Comparison of ENCODE assay signal across 1 cellular context in genomic region chr20:31831771-31832306, GRCh38.
TF ChIP-seq lines count a peak whose summit lies in the region.

No MANE protein-coding gene starts in this region.

TF ChIP-seq in K562, 482 proteins besides CTCF, POLR2A, EP300 and RAD21:
- TF ChIP-seq ZBTB33 (CRISPR knock-in tag; IDR thresholded peaks at IDR 0.05) (0 out of 2 replicates have a peak, but pooled peaks have one; percentile 26), L3MBTL2 (IDR thresholded peaks at IDR 0.05) (no peak)
